28 cellular contexts compared by ENCODE assay signal in the genomic region with DNA sequence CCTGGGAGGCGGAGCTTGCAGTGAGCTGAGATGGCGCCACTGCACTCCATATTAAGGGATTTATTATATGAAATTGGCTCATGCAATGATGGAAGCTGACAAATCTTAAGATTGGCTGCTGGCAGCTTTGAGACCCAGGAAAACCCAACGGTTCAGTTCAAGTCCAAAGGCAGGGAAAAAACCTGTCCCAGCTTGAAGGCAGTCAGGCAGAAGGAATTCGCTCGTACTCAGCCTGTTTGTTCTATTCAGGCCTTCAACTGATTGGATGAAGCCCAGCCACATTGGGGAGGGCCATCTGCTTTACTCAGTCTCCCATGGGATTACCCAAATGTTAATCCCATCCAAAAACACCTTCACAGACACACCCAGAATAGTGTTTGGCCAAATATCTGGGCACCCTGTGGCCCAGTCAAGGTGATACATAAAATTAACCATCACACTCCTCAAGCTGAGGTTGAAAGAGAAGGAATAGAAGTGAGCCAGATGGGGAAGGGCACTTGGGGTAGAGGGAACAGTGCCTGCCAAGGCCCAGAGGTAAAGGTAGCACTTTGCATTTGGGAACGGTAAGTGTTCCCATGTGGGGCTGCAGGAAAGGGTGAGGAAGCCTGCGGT. TPM values are rescaled to one million over a fixed set of nuclear protein-coding genes. Genes with fewer than 3 reads are reported as not detected.
A peak's percentile ranks its signal among the peaks of the same experiment; 100 is the strongest.
DNase-seq lines count a peak whose midpoint lies in the region; ATAC-seq, FAIRE-seq and TF ChIP-seq lines count a peak whose summit lies in the region.
"Had no signal": no experiment of that assay in that cellular context is flagged by ENCODE, and none has a peak within 500 bp of the region (broad histone marks: within the 10 kb centered on the region; RNA-seq: fewer than 3 reads in every experiment).

No MANE protein-coding gene starts in this region.

- DNase-seq in activated CD8-positive, alpha-beta memory T cell treated with anti-CD3 and anti-CD28 coated beads for 24 hours, result peak; percentile 15
- DNase-seq in activated CD8-positive, alpha-beta memory T cell treated with anti-CD3 and anti-CD28 coated beads, Interleukin-2, amount 50 U/mL, for 4 hours, result no peak
- peak; percentile 38 to 73 for DNase-seq in NCI-H446 (lab: John Stamatoyannopoulos, UW)
- DNase-seq in ecto neural progenitor cell (ENCODE audit: low spot score), result peak; percentile 12
- DNase-seq in sciatic nerve (ENCODE audit: low spot score), result peak; percentile 5
- no peak for DNase-seq in GM12891 (ENCODE audit: insufficient read length, low spot score)
- no peak for DNase-seq in NCI-H2029 (lab: John Stamatoyannopoulos, UW)
- DNase-seq: activated CD4-positive, alpha-beta T cell treated with anti-CD3 and anti-CD28 coated beads, Interleukin-2, amount 10 ng/mL, durations not matched to agents 24 days and 14 days; central memory CD4-positive, alpha-beta T cell; effector memory CD4-positive, alpha-beta T cell; glutamatergic neuron; GOT3; Kasumi-1; NCI-H1092; NCI-H2081; NCI-H524 treated with DMSO at 0.1 percent for 48 hours; retina; Right ventricle myocardium superior had no signal

- FAIRE-seq in GM12891 (lab: Jason Lieb, UNC), result no peak
- FAIRE-seq: G401.6, GM19239, TTC549 had no signal

- no peak for TF ChIP-seq POLR2A in GM12891 (IDR thresholded peaks at IDR 0.05; ENCODE audit: low read depth, low read length)

- intact Hi-C loops in sciatic nerve (cut with DNase I), result no loop called here

- no peak for ATAC-seq in sciatic nerve
- no peak for ATAC-seq in GM18873 (IDR thresholded peaks at IDR 0.05; ENCODE audit: low FRiP score, unreplicated experiment)
- ATAC-seq: stimulated activated memory B cell treated with anti-CD40 and anti-IgM and Interleukin-4, amounts not matched to agents 10 μg/mL and 1 μg/mL and 100 μg/mL, for 72 hours had no signal

TF ChIP-seq in GM12891, 5 proteins besides CTCF, POLR2A, EP300 and RAD21:
- no peak for TF ChIP-seq POLR2AphosphoS5 (IDR thresholded peaks at IDR 0.05; ENCODE audit: low read depth, low read length)
- TF ChIP-seq PAX5 (IDR thresholded peaks at IDR 0.05; ENCODE audit: insufficient read depth, low read length, severe bottlenecking), result no peak
- no peak for TF ChIP-seq SPI1 (IDR thresholded peaks at IDR 0.05; ENCODE audit: low read depth, low read length)
- TF ChIP-seq TAF1 (IDR thresholded peaks at IDR 0.05; ENCODE audit: low read depth, low read length), result no peak
- no peak for TF ChIP-seq POU2F2 (IDR thresholded peaks at IDR 0.05; ENCODE audit: low read depth, low read length)
TF ChIP-seq in GM12891: peak in this region for 0.

RNA-seq across cellular contexts. Expression of a gene that starts 8.5 kb away (rescaled TPM):
- total RNA-seq in sciatic nerve, result 0.76 TPM
- not detected for polyA plus RNA-seq in GM12891 (2012; ENCODE audit: low read depth, missing spikeins)
- total RNA-seq: A172; activated CD4-positive, alpha-beta T cell treated with anti-CD3 and anti-CD28 coated beads, Interleukin-2, amount 10 ng/mL, durations not matched to agents 24 days and 14 days; activated T-helper 1 cell treated with anti-CD3 and anti-CD28 coated beads, Interleukin-12 subunit alpha, Interleukin-12 subunit beta, Interleukin-2, Interleukin-4 antibody, amounts not matched to agents 30 ng/mL and 10 ng/mL and 1 ng/mL, durations not matched to agents 14 hours and 24 hours and 36 hours; fibroblast of lung; HT1080; lower leg skin had no signal
- polyA plus RNA-seq: fibroblast of lung had no signal

RNA-seq across cellular contexts. Expression of a gene that starts 15.3 kb away (rescaled TPM):
- not detected for total RNA-seq in sciatic nerve
- polyA plus RNA-seq in GM12891 (2012; ENCODE audit: low read depth, missing spikeins), result not detected
- total RNA-seq: A172; activated CD4-positive, alpha-beta T cell treated with anti-CD3 and anti-CD28 coated beads, Interleukin-2, amount 10 ng/mL, durations not matched to agents 24 days and 14 days; activated T-helper 1 cell treated with anti-CD3 and anti-CD28 coated beads, Interleukin-12 subunit alpha, Interleukin-12 subunit beta, Interleukin-2, Interleukin-4 antibody, amounts not matched to agents 30 ng/mL and 10 ng/mL and 1 ng/mL, durations not matched to agents 14 hours and 24 hours and 36 hours; fibroblast of lung; HT1080; lower leg skin; Right ventricle myocardium superior had no signal
- polyA plus RNA-seq: fibroblast of lung had no signal

Comparison
In these comparisons a context has a peak if more than half of its experiments do, and no peak if none do; other contexts are left out.
1. DNase-seq: peak in activated CD8-positive, alpha-beta memory T cell treated with anti-CD3 and anti-CD28 coated beads for 24 hours (single experiment), NCI-H446 (2 of 2), ecto neural progenitor cell (single experiment) and sciatic nerve (single experiment); none in activated CD8-positive, alpha-beta memory T cell treated with anti-CD3 and anti-CD28 coated beads, Interleukin-2, amount 50 U/mL, for 4 hours (single experiment), GM12891 (single experiment) and NCI-H2029 (single experiment).